ENCODE assay signal across 1 cellular context in genomic region chr7:25180946-25181345, GRCh38.
TF ChIP-seq lines count a peak whose summit lies in the region.

No MANE protein-coding gene starts in this region.

TF ChIP-seq in SK-N-SH, 30 proteins besides CTCF, POLR2A, EP300 and RAD21 (continued from another document):
- TF ChIP-seq, protein P1, sequence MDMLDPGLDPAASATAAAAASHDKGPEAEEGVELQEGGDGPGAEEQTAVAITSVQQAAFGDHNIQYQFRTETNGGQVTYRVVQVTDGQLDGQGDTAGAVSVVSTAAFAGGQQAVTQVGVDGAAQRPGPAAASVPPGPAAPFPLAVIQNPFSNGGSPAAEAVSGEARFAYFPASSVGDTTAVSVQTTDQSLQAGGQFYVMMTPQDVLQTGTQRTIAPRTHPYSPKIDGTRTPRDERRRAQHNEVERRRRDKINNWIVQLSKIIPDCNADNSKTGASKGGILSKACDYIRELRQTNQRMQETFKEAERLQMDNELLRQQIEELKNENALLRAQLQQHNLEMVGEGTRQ (IDR thresholded peaks at IDR 0.05; ENCODE audit: borderline replicate concordance, low read depth, low read length): no peak
- TF ChIP-seq, protein P2, sequence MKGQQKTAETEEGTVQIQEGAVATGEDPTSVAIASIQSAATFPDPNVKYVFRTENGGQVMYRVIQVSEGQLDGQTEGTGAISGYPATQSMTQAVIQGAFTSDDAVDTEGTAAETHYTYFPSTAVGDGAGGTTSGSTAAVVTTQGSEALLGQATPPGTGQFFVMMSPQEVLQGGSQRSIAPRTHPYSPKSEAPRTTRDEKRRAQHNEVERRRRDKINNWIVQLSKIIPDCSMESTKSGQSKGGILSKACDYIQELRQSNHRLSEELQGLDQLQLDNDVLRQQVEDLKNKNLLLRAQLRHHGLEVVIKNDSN (IDR thresholded peaks at IDR 0.05; ENCODE audit: borderline replicate concordance, low read depth): no peak
- TF ChIP-seq POLR2AphosphoS5 (IDR thresholded peaks at IDR 0.05; ENCODE audit: low read depth, low read length) (no peak), GATA2 (CRISPR knock-in tag; IDR thresholded peaks at IDR 0.05) (no peak), NFIC (IDR thresholded peaks at IDR 0.05; ENCODE audit: borderline replicate concordance) (no peak), SMC3 (IDR thresholded peaks at IDR 0.05; ENCODE audit: low read depth, low read length) (no peak), TEAD4 (IDR thresholded peaks at IDR 0.05; ENCODE audit: borderline replicate concordance, insufficient read depth) (no peak), YY1 (IDR thresholded peaks at IDR 0.05; ENCODE audit: low read depth) (no peak), FOXJ3 (CRISPR knock-in tag; IDR thresholded peaks at IDR 0.05) (no peak), CHD2 (IDR thresholded peaks at IDR 0.05; ENCODE audit: low read length, partially characterized antibody) (no peak)
